1 cellular context compared by ENCODE assay signal in genomic region chr2:119475225-119475856, GRCh38.
TF ChIP-seq lines count a peak whose summit lies in the region.

No MANE protein-coding gene starts in this region.

TF ChIP-seq in HepG2, 621 proteins besides CTCF, POLR2A, EP300 and RAD21:
- TF ChIP-seq FOXO4 (CRISPR knock-in tag; conservative IDR thresholded peaks at IDR 0.05) (0 out of 2 replicates have a peak, but pooled peaks have one; percentile 33), STAG1 (CRISPR knock-in tag; IDR thresholded peaks at IDR 0.05) (peak; percentile 35), NR2C2 (CRISPR knock-in tag; IDR thresholded peaks at IDR 0.05; ENCODE audit: borderline replicate concordance) (no peak), KAT7 (CRISPR knock-in tag; IDR thresholded peaks at IDR 0.05; ENCODE audit: borderline replicate concordance) (no peak)
TF ChIP-seq in HepG2: peak in this region for 2.
